ENCODE assay signal across 21 cellular contexts in the genomic region with DNA sequence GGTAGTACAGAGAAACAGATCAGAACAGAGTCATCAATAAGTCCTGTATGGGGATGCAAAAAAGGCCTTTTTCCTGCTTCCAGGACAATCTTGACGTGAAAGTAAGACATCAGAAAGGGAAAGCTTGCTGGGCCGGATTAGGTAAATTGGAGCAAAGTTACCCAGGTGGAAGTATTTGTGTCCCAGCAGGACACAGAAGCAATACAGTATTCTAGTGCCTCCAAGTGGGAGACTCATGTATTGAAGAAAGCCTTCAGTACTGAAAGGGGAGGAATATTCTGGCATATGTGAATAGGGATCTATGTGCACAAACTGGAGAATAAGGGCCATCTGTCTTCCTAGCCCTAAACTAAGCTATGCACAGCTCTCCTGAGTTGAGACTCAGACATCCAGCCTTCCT.
DNase-seq lines count a peak whose midpoint lies in the region; ATAC-seq and TF ChIP-seq lines count a peak whose summit lies in the region.
"Had no signal": no experiment of that assay in that cellular context is flagged by ENCODE, and none has a peak within 500 bp of the region (broad histone marks: within the 10 kb centered on the region; RNA-seq: fewer than 3 reads in every experiment).

No MANE protein-coding gene starts in this region.

- no peak overlapping the region for H3K27ac ChIP-seq in heart right ventricle
- H3K27ac ChIP-seq: coronary artery, lower lobe of right lung had no signal

- no peak overlapping the region for H3K4me3 Mint-ChIP-seq in type B pancreatic cell
- H3K4me3 Mint-ChIP-seq: activated CD8-positive, alpha-beta T cell treated with anti-CD3 and anti-CD28 coated beads, Interleukin-2, amount 10 ng/mL, durations not matched to agents 7 days and 5 days; activated naive CD8-positive, alpha-beta T cell; brain; CD14-positive monocyte; T-helper 17 cell had no signal

- H3K4me3 ChIP-seq in foreskin fibroblast (ENCODE audit: low read depth in 1 of 2, low read length in 2 of 2) (no peak overlapping the region), heart right ventricle (no peak overlapping the region)
- H3K4me3 ChIP-seq: coronary artery, lower lobe of right lung had no signal

- H3K4me1 Mint-ChIP-seq in type B pancreatic cell (ENCODE audit: unreplicated experiment) = no peaks in the 10 kb centered on the region
- H3K4me1 Mint-ChIP-seq: CD14-positive monocyte, T-helper 17 cell had no signal

- peak; percentile 10 for DNase-seq in NCI-H2227 (lab: John Stamatoyannopoulos, UW; ENCODE audit: unreplicated experiment)
- no peak for DNase-seq in NCI-H2227 treated with DMSO at 0.1 percent for 48 hours (lab: John Stamatoyannopoulos, UW)
- peak; percentile 14 for DNase-seq in SK-N-DZ (ENCODE audit: low spot score)
- DNase-seq in inferior parietal cortex (ENCODE audit: extremely low spot score) = peak; percentile 22
- no peak for DNase-seq in type B pancreatic cell (ENCODE audit: extremely low spot score, unreplicated experiment)
- DNase-seq in foreskin fibroblast = no peak
- no peak for DNase-seq in SKM-1 treated with dmso at 0.1 percent for 144 hours (lab: John Stamatoyannopoulos, UW; ENCODE audit: unreplicated experiment)
- no peak for DNase-seq in heart right ventricle
- DNase-seq: activated CD8-positive, alpha-beta T cell treated with anti-CD3 and anti-CD28 coated beads, Interleukin-2, amount 10 ng/mL, durations not matched to agents 7 days and 5 days; lower lobe of right lung; NCI-H146; posterior cingulate gyrus; Right ventricle myocardium superior; small intestine; substantia nigra; T-helper 17 cell had no signal

- no peaks in the 10 kb centered on the region for H3K27me3 ChIP-seq in heart right ventricle

- WGBS in heart right ventricle, 2 donors = 50 to 71% methylated on average over 2 of the region's 2 CpGs

- intact Hi-C loops in heart right ventricle (cut with DNase I) = no loop called here

- no peaks in the 10 kb centered on the region for H3K9me3 Mint-ChIP-seq in type B pancreatic cell
- H3K9me3 Mint-ChIP-seq: brain had no signal

- H3K9me3 ChIP-seq in heart right ventricle = peaks cover 0 to 5% (median 0%) of the 10 kb centered on the region in 11 donors
- H3K9me3 ChIP-seq: lower lobe of right lung had no signal

- H3K36me3 ChIP-seq in heart right ventricle = no peaks in the 10 kb centered on the region
- H3K36me3 ChIP-seq: lower lobe of right lung had no signal

- no peak for ATAC-seq in heart right ventricle
- ATAC-seq: activated CD8-positive, alpha-beta T cell treated with anti-CD3 and anti-CD28 coated beads, Interleukin-2, amount 10 ng/mL, durations not matched to agents 7 days and 5 days; HepG2; lower lobe of right lung; T-helper 17 cell had no signal

- H3K27ac Mint-ChIP-seq in type B pancreatic cell = no peak overlapping the region
- H3K27ac Mint-ChIP-seq: activated CD8-positive, alpha-beta T cell treated with anti-CD3 and anti-CD28 coated beads, Interleukin-2, amount 10 ng/mL, durations not matched to agents 7 days and 5 days; activated naive CD8-positive, alpha-beta T cell; brain; CD14-positive monocyte; T-helper 17 cell had no signal

- TF ChIP-seq CTCF in type B pancreatic cell (conservative IDR thresholded peaks at IDR 0.05) (peak; percentile 41), foreskin fibroblast (IDR thresholded peaks at IDR 0.05; ENCODE audit: low read depth, low read length) (no peak), heart right ventricle (IDR thresholded peaks at IDR 0.05) (no peak)

- H3K27me3 Mint-ChIP-seq in type B pancreatic cell = no peaks in the 10 kb centered on the region
- H3K27me3 Mint-ChIP-seq: activated naive CD8-positive, alpha-beta T cell; T-helper 17 cell had no signal

- H3K4me1 ChIP-seq in heart right ventricle = no peaks in the 10 kb centered on the region
- H3K4me1 ChIP-seq: lower lobe of right lung had no signal

- no peaks in the 10 kb centered on the region for H3K36me3 Mint-ChIP-seq in type B pancreatic cell
- H3K36me3 Mint-ChIP-seq: activated naive CD8-positive, alpha-beta T cell; brain; CD14-positive monocyte had no signal

Comparison
In these comparisons a context has a peak if more than half of its experiments do, and no peak if none do; other contexts are left out.
1. DNase-seq: peak in NCI-H2227 (single experiment), SK-N-DZ (single experiment) and inferior parietal cortex (single experiment); none in NCI-H2227 treated with DMSO at 0.1 percent for 48 hours (single experiment), type B pancreatic cell (single experiment), foreskin fibroblast (0 of 2), SKM-1 treated with dmso at 0.1 percent for 144 hours (single experiment) and heart right ventricle (0 of 2).